Comparison of ENCODE assay signal across 23 cellular contexts in genomic region chr6:82322386-82322785, GRCh38. TPM values are rescaled to one million over a fixed set of nuclear protein-coding genes. Genes with fewer than 3 reads are reported as not detected.
A peak's percentile ranks its signal among the peaks of the same experiment; 100 is the strongest.
DNase-seq lines count a peak whose midpoint lies in the region; ATAC-seq, FAIRE-seq and TF ChIP-seq lines count a peak whose summit lies in the region.
"Had no signal": no experiment of that assay in that cellular context is flagged by ENCODE, and none has a peak within 500 bp of the region (broad histone marks: within the 10 kb centered on the region; RNA-seq: fewer than 3 reads in every experiment).

No MANE protein-coding gene starts in this region.

- H3K9ac ChIP-seq in SK-N-SH: no peak overlapping the region
- H3K9ac ChIP-seq in SK-N-MC (ENCODE audit: insufficient read length): no peak overlapping the region

- H3K27ac ChIP-seq in SK-N-SH (ENCODE audit: low read depth in 2 of 2, low read length in 1 of 2): no peak overlapping the region
- H3K27ac ChIP-seq in SK-N-MC: peak overlapping the region; percentile 67
- no peak overlapping the region for H3K27ac ChIP-seq in psoas muscle
- H3K27ac ChIP-seq: HL-60 had no signal

- no peak overlapping the region for H2AFZ ChIP-seq in SK-N-SH (ENCODE audit: low read depth)
- H2AFZ ChIP-seq: GM23338 had no signal

- peak; percentile 19 for FAIRE-seq in frontal cortex (lab: Jason Lieb, UNC)
- FAIRE-seq: GM12891, H54 had no signal

- H3K27me3 ChIP-seq in SK-N-SH (ENCODE audit: insufficient read depth): no peaks in the 10 kb centered on the region
- no peaks in the 10 kb centered on the region for H3K27me3 ChIP-seq in psoas muscle (ENCODE audit: insufficient read depth in 3 of 3, low read length in 2 of 3)
- H3K27me3 ChIP-seq: BE2C had no signal

- H3K4me1 ChIP-seq in SK-N-SH (ENCODE audit: control insufficient read depth in 1 of 2, insufficient read depth in 2 of 2, low read depth in 1 of 2, low read length in 1 of 2): no peaks in the 10 kb centered on the region
- H3K4me1 ChIP-seq in psoas muscle: no peaks in the 10 kb centered on the region
- H3K4me1 ChIP-seq: BE2C had no signal

- TF ChIP-seq CTCF in SK-N-SH (IDR thresholded peaks at IDR 0.05) (no peak), psoas muscle (IDR thresholded peaks at IDR 0.05) (no peak)

- no peaks in the 10 kb centered on the region for H3K9me3 ChIP-seq in SK-N-SH
- no peaks in the 10 kb centered on the region for H3K9me3 ChIP-seq in SK-N-MC (ENCODE audit: low read depth, low read length)
- no peaks in the 10 kb centered on the region for H3K9me3 ChIP-seq in psoas muscle
- H3K9me3 ChIP-seq: BE2C had no signal

- POLR2A ChIA-PET in SK-N-SH (lab: Yijun Ruan, JAX): no interaction called here

- no peaks in the 10 kb centered on the region for H4K20me1 ChIP-seq in SK-N-SH (ENCODE audit: insufficient read depth)

- H3K9me2 ChIP-seq in SK-N-SH: no peaks in the 10 kb centered on the region

- no peak for TF ChIP-seq RAD21 in SK-N-SH (IDR thresholded peaks at IDR 0.05; ENCODE audit: low read length)

- CTCF ChIA-PET in SK-N-SH (lab: Yijun Ruan, JAX): interaction anchor here (0.8 kb wide), 1 partner anchor 735 kb away, joined by 3 read pairs; no protein-coding TSS in a partner anchor

- WGBS in SK-N-SH (ENCODE audit: low lambda C conversion rate): 90% methylated on average over 1 of the region's 1 CpG
- WGBS in psoas muscle, 3 donors: 35 to 78% (median 54%) methylated on average over 1 of the region's 1 CpG

- H3K36me3 ChIP-seq in SK-N-SH (replicated peaks in 1 of 2; ENCODE audit: control insufficient read depth in 1 of 2, insufficient read depth in 2 of 2, low read length in 1 of 2) (no peaks in the 10 kb centered on the region), SK-N-MC (ENCODE audit: insufficient read depth, low read length) (no peaks in the 10 kb centered on the region), psoas muscle (ENCODE audit: insufficient read depth in 1 of 2, low read depth in 1 of 2) (no peaks in the 10 kb centered on the region)
- H3K36me3 ChIP-seq: BE2C had no signal

- no peak overlapping the region for H3K4me3 ChIP-seq in SK-N-SH (ENCODE audit: low read depth in 2 of 2, low read length in 1 of 2)
- no peak overlapping the region for H3K4me3 ChIP-seq in SK-N-MC
- H3K4me3 ChIP-seq in psoas muscle: no peak overlapping the region
- H3K4me3 ChIP-seq: GM23338 had no signal

- no peak for TF ChIP-seq EP300 in SK-N-SH (IDR thresholded peaks at IDR 0.05; ENCODE audit: borderline replicate concordance in 1 of 2, low read depth in 1 of 2, low read length in 1 of 2)

- intact Hi-C loops in psoas muscle (cut with DNase I): no loop called here

- no peaks in the 10 kb centered on the region for H3K79me2 ChIP-seq in SK-N-SH (ENCODE audit: insufficient read depth)

- H3K4me2 ChIP-seq in SK-N-SH: no peak overlapping the region
- H3K4me2 ChIP-seq: GM23338 had no signal

- H3F3A ChIP-seq in SK-N-SH (replicated peaks; ENCODE audit: insufficient read depth): no peaks in the 10 kb centered on the region

- ATAC-seq in SK-N-SH treated with all-trans-retinoic acid at 6 μM for 48 hours (no peak), GM19455 (IDR thresholded peaks at IDR 0.05; ENCODE audit: unreplicated experiment) (no peak), psoas muscle (no peak)
- ATAC-seq: GM23338 had no signal

- DNase-seq in SK-N-SH (no peak), SK-N-MC (ENCODE audit: low read depth, low spot score) (no peak), frontal cortex (ENCODE audit: low spot score in 2 of 2) (no peak), psoas muscle (no peak), AML-193 (lab: John Stamatoyannopoulos, UW) (no peak)
- DNase-seq: 8988T; BE2C; C1 segment of cervical spinal cord; CD4-positive, CD25-positive, alpha-beta regulatory T cell; CD8-positive, alpha-beta memory T cell; COR-L47; DMS 273 treated with DMSO at 0.1 percent for 48 hours; DMS53; DND-41; EL; HCEC 1CT; IMR-90 had no signal

TF ChIP-seq in SK-N-SH treated with all-trans-retinoic acid at 6 μM for 48 hours, 23 proteins besides CTCF, POLR2A, EP300 and RAD21:
- TF ChIP-seq TOX (CRISPR knock-in tag; IDR thresholded peaks at IDR 0.05; ENCODE audit: borderline replicate concordance) (no peak), ISL1 (CRISPR knock-in tag; IDR thresholded peaks at IDR 0.05) (peak; percentile 74)
TF ChIP-seq in SK-N-SH treated with all-trans-retinoic acid at 6 μM for 48 hours: peak in this region for 1.

TF ChIP-seq in SK-N-SH, 30 proteins besides CTCF, POLR2A, EP300 and RAD21:
- no peak for TF ChIP-seq RCOR1 (IDR thresholded peaks at IDR 0.05; ENCODE audit: low read length)
- TF ChIP-seq JUND (IDR thresholded peaks at IDR 0.05): no peak
- TF ChIP-seq TCF12 (IDR thresholded peaks at IDR 0.05): no peak
- no peak for TF ChIP-seq GATA2 (CRISPR knock-in tag; IDR thresholded peaks at IDR 0.05)
- TF ChIP-seq SIN3A (IDR thresholded peaks at IDR 0.05; ENCODE audit: borderline replicate concordance, low read depth, low read length): no peak
- no peak for TF ChIP-seq FOXJ3 (CRISPR knock-in tag; IDR thresholded peaks at IDR 0.05)
- TF ChIP-seq IRF3 (IDR thresholded peaks at IDR 0.05; ENCODE audit: low read depth, low read length): no peak
- no peak for TF ChIP-seq RFX5 (IDR thresholded peaks at IDR 0.05; ENCODE audit: low read length)
- TF ChIP-seq GABPA (IDR thresholded peaks at IDR 0.05; ENCODE audit: low read depth): no peak
- TF ChIP-seq ZBTB33 (IDR thresholded peaks at IDR 0.05; ENCODE audit: borderline replicate concordance, low read depth): no peak
- no peak for TF ChIP-seq TEAD4 (IDR thresholded peaks at IDR 0.05; ENCODE audit: borderline replicate concordance, insufficient read depth)
- no peak for TF ChIP-seq USF1 (IDR thresholded peaks at IDR 0.05; ENCODE audit: borderline replicate concordance, low read depth)
- no peak for TF ChIP-seq FOSL2 (IDR thresholded peaks at IDR 0.05; ENCODE audit: borderline replicate concordance, low read depth)
- TF ChIP-seq USF2 (IDR thresholded peaks at IDR 0.05; ENCODE audit: borderline replicate concordance, low read depth, low read length): no peak
TF ChIP-seq in SK-N-SH: peak in this region for 0.

RNA-seq across cellular contexts. Expression of gene TPBG, which starts 41.2 kb away (rescaled TPM):
- 128 and 147 TPM in 2 replicates for polyA plus RNA-seq in SK-N-SH (2012; rRNA removed)
- polyA plus RNA-seq in SK-N-SH (2012; cell fraction: cytosol; rRNA removed): 94.4 and 101 TPM in 2 replicates
- 324 and 365 TPM in 2 replicates for polyA plus RNA-seq in SK-N-SH (2012; cell fraction: nucleus; rRNA removed)
- 4.5 TPM for total RNA-seq in frontal cortex
- total RNA-seq in psoas muscle: 1 to 10 TPM; 1.1 to 3.0 (median 1.9) TPM
- 1 to 10 TPM in 1 of 3 donors, under 1 TPM in 2; 0.47 to 1.3 (median 0.77) TPM for polyA plus RNA-seq in psoas muscle
- total RNA-seq: CD4-positive, CD25-positive, alpha-beta regulatory T cell; CD8-positive, alpha-beta memory T cell had no signal
- polyA plus RNA-seq: CD4-positive, CD25-positive, alpha-beta regulatory T cell had no signal
